Comparison of ENCODE assay signal across 16 cellular contexts in the genomic region with DNA sequence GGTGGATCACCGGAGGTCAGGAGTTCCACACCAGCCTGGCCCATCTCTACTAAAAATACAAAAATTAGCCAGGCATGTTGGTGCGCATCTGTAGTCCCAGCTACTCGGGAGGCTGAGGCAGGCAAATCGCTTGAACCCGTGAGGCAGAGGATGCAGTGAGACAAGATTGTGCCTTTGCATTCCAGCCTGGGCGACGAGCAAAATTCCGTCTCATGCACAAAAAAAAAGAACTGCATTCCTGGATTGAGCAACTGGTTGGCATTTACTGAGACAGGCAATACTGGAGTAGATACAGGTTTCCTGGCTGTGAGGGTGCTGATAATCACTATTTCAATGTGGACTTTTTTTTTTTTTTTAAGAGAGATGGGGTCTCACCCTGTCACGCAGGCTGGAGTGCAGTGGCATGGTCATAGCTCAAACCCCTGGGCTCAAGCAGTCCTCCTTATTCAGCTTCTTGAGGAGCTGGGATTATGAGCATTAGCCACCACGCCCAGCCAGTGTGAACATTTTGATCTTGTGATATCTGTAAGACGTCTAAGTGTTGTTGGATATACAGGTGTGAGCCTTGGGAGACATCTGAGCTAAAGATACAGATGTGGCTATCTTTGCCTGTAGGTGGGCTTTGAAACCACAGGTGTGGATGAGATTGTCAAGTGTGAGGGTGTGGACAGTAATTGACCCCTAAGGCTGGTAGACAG. TPM values are rescaled to one million over a fixed set of nuclear protein-coding genes. Genes with fewer than 3 reads are reported as not detected.
DNase-seq lines count a peak whose midpoint lies in the region; ATAC-seq and TF ChIP-seq lines count a peak whose summit lies in the region.
"Had no signal": no experiment of that assay in that cellular context is flagged by ENCODE, and none has a peak within 500 bp of the region (broad histone marks: within the 10 kb centered on the region; RNA-seq: fewer than 3 reads in every experiment).

No MANE protein-coding gene starts in this region.

- no peak overlapping the region for H2BK15ac ChIP-seq in IMR-90 (ENCODE audit: low read depth, low read length)

- H3K27ac ChIP-seq in IMR-90 (ENCODE audit: insufficient read depth, low read length) (no peak overlapping the region), dorsolateral prefrontal cortex (peak overlapping the region in 35 of 59 donors; percentile 6 to 99 (median 79)), neutrophil (peak overlapping the region; percentile 75), temporal lobe (ENCODE audit: low read depth, low read length) (peak overlapping the region; percentile 30)
- H3K27ac ChIP-seq: BLaER1 had no signal

- no peak overlapping the region for H3K14ac ChIP-seq in IMR-90 (replicated peaks; ENCODE audit: low read depth, low read length)

- H3K9ac ChIP-seq in IMR-90 (ENCODE audit: low read depth, low read length), result no peak overlapping the region
- H3K9ac ChIP-seq: BLaER1 had no signal

- POLR2A ChIA-PET in IMR-90 (lab: Charles Lee; ENCODE audit: unreplicated experiment), result no interaction called here

- H3K27me3 ChIP-seq in IMR-90 (ENCODE audit: control insufficient read depth, insufficient read depth, low read length) (no peaks in the 10 kb centered on the region), dorsolateral prefrontal cortex (no peaks in the 10 kb centered on the region), neutrophil (no peaks in the 10 kb centered on the region)
- H3K27me3 ChIP-seq: BLaER1 had no signal

- H3K4me3 ChIP-seq in IMR-90 (ENCODE audit: insufficient read depth, low read depth, low read length), result no peak overlapping the region
- no peak overlapping the region for H3K4me3 ChIP-seq in dorsolateral prefrontal cortex
- H3K4me3 ChIP-seq in neutrophil (ENCODE audit: low read depth in 1 of 2, low read length in 1 of 2), result no peak overlapping the region
- H3K4me3 ChIP-seq: BLaER1, GM23338 had no signal

- no peak overlapping the region for H3K4me2 ChIP-seq in IMR-90 (ENCODE audit: low read depth, low read length)
- H3K4me2 ChIP-seq: BLaER1, GM23338 had no signal

- WGBS in IMR-90 (ENCODE audit: extremely low coverage in 2 of 2, insufficient read length in 1 of 2), 2 experiments, result 94% methylated on average over 7 of the region's 11 CpGs; no CpG with 5 or more reads in 1 of the 2 experiments

- no peak overlapping the region; the same call in 1 of the 2 replicates for H2BK120ac ChIP-seq in IMR-90 (ENCODE audit: low read depth, low read length)

- no peak overlapping the region for H2AFZ ChIP-seq in IMR-90 (replicated peaks; ENCODE audit: low read length, poor library complexity)
- H2AFZ ChIP-seq: GM23338 had no signal

- peaks cover 13% of the 10 kb centered on the region for H3K9me1 ChIP-seq in IMR-90 (ENCODE audit: insufficient read depth, low read length)

- peak overlapping the region; percentile 3; the same call in 1 of the 2 replicates for H3K4ac ChIP-seq in IMR-90 (ENCODE audit: low read depth, low read length)

- H3K79me1 ChIP-seq in IMR-90 (ENCODE audit: low read depth in 1 of 2, low read length in 2 of 2), result peaks cover 8 to 17% of the 10 kb centered on the region in 2 experiments

- no peak for TF ChIP-seq POLR2A in IMR-90 (IDR thresholded peaks at IDR 0.05; ENCODE audit: low read depth, low read length)

- H2AK9ac ChIP-seq in IMR-90 (replicated peaks; ENCODE audit: low read depth, low read length, poor library complexity), result no peak overlapping the region

- H2AK5ac ChIP-seq in IMR-90 (ENCODE audit: low read depth, low read length), result peak overlapping the region; percentile 9; the same call in 1 of the 2 replicates

- TF ChIP-seq CTCF in IMR-90 (conservative IDR thresholded peaks at IDR 0.05; ENCODE audit: low read depth, low read length), result no peak
- no peak for TF ChIP-seq CTCF in dorsolateral prefrontal cortex (IDR thresholded peaks at IDR 0.05 in 54 of 56, conservative IDR thresholded peaks at IDR 0.05 in 2 of 56; ENCODE audit: low read depth in 1 of 56, partially characterized antibody in 56 of 56)
- TF ChIP-seq CTCF in neutrophil (IDR thresholded peaks at IDR 0.05), result no peak

- no TSS peak for BruUV-seq in IMR-90 (replicated peaks; lab: Mats Ljungman, UMichigan)

- CTCF ChIA-PET in IMR-90 (lab: Yijun Ruan, JAX), result no interaction called here

- H4K20me1 ChIP-seq in IMR-90 (ENCODE audit: insufficient read depth, low read length), result no peaks in the 10 kb centered on the region
- H4K20me1 ChIP-seq: BLaER1 had no signal

- no peak overlapping the region for H4K5ac ChIP-seq in IMR-90 (ENCODE audit: low read depth, low read length)

- H2BK20ac ChIP-seq in IMR-90 (ENCODE audit: low read depth, low read length), result no peak overlapping the region

- in situ Hi-C loops in IMR-90 (cut with MboI; ENCODE audit: low sequenced_read_pairs), result no loop called here

- H3K9me3 ChIP-seq in IMR-90 (ENCODE audit: control insufficient read depth, insufficient read depth, low read length) (no peaks in the 10 kb centered on the region), neutrophil (no peaks in the 10 kb centered on the region)
- H3K9me3 ChIP-seq: BLaER1 had no signal

- no peak overlapping the region for H2BK5ac ChIP-seq in IMR-90 (ENCODE audit: low read depth, low read length, poor library complexity, severe bottlenecking)

- no peak overlapping the region for H4K91ac ChIP-seq in IMR-90 (ENCODE audit: insufficient read depth, low read depth, low read length)

- ATAC-seq in IMR-90 (ENCODE audit: low read depth), result no peak
- ATAC-seq: GM23338 had no signal

- TF ChIP-seq RAD21 in IMR-90 (IDR thresholded peaks at IDR 0.05; ENCODE audit: low read length), result no peak

- dilution Hi-C loops in IMR-90 (cut with HindIII; ENCODE audit: low sequenced_read_pairs, unreplicated experiment), result no loop called here

- no peak overlapping the region for H4K8ac ChIP-seq in IMR-90 (ENCODE audit: low read depth in 2 of 2, low read length in 2 of 2)

- H3K4me1 ChIP-seq in IMR-90 (ENCODE audit: control insufficient read depth, insufficient read depth, low read length), result peaks cover 9% of the 10 kb centered on the region
- H3K4me1 ChIP-seq in neutrophil (ENCODE audit: control insufficient read depth in 1 of 2, insufficient read depth in 1 of 2, low read depth in 1 of 2, low read length in 1 of 2), result peaks cover 36 to 43% of the 10 kb centered on the region in 2 experiments

- intact Hi-C loops in IMR-90 (cut with micrococcal nuclease), result no loop called here
- intact Hi-C loops in dorsolateral prefrontal cortex (cut with DNase I), result loop anchor here in 1 of 2 donors (10.0 kb wide), 1 partner anchor 216 kb away; the partner anchor contains the start of gene UBE2G1

- H3K56ac ChIP-seq in IMR-90 (ENCODE audit: extremely low read depth, insufficient read depth, low read length), result no peak overlapping the region

- H3K18ac ChIP-seq in IMR-90 (ENCODE audit: low read depth, low read length), result no peak overlapping the region

- DNase-seq in IMR-90, result no peak
- DNase-seq in dorsolateral prefrontal cortex, result no peak
- no peak for DNase-seq in GM19238 (ENCODE audit: insufficient read length, low spot score)
- no peak for DNase-seq in NCI-H345 treated with DMSO at 0.1 percent for 48 hours (lab: John Stamatoyannopoulos, UW; ENCODE audit: unreplicated experiment)
- no peak for DNase-seq in retina
- DNase-seq: ACHN; AML-193; CD4-positive, alpha-beta memory T cell; DMS153; DMS79; GDM1; HCEC 1CT had no signal

- H3K36me3 ChIP-seq in IMR-90 (ENCODE audit: control insufficient read depth, insufficient read depth, low read length) (peaks cover 5% of the 10 kb centered on the region), neutrophil (no peaks in the 10 kb centered on the region)
- H3K36me3 ChIP-seq: BLaER1 had no signal

- no peak overlapping the region for H3K23ac ChIP-seq in IMR-90 (ENCODE audit: low read depth, low read length)

TF ChIP-seq in IMR-90, 13 proteins besides CTCF, POLR2A, EP300 and RAD21:
- TF ChIP-seq MXI1 (IDR thresholded peaks at IDR 0.05; ENCODE audit: borderline replicate concordance, low read depth, low read length), result no peak

RNA-seq across cellular contexts. Expression of gene CYB5D2, which starts 5.8 kb away (rescaled TPM):
- total RNA-seq in IMR-90 (2012; rRNA removed), result 14.7 and 15.2 TPM in 2 replicates
- polyA plus RNA-seq in IMR-90 (2012; rRNA removed), result 22.2 and 23.6 TPM in 2 replicates
- 32.8 and 33.6 TPM in 2 replicates for polyA plus RNA-seq in IMR-90 (2012; cell fraction: cytosol; rRNA removed)
- polyA plus RNA-seq in IMR-90 (2012; cell fraction: nucleus; rRNA removed; ENCODE audit: low replicate concordance), result 9.0 and 14.1 TPM in 2 replicates
- total RNA-seq in dorsolateral prefrontal cortex, result 10 to 100 TPM; 22.6 to 49.4 (median 36.3) TPM
- total RNA-seq in temporal lobe, result 21.1 TPM

RNA-seq across cellular contexts. Expression of gene ZZEF1, which starts 5.9 kb away (rescaled TPM):
- total RNA-seq in IMR-90 (2012; rRNA removed) (32.2 and 34.4 TPM in 2 replicates), dorsolateral prefrontal cortex (10 to 100 TPM; 44.1 to 90.3 (median 67.7) TPM), temporal lobe (35.4 TPM)
- polyA plus RNA-seq in IMR-90 (2012; rRNA removed), result 11.4 and 13.3 TPM in 2 replicates
- 6.0 and 6.6 TPM in 2 replicates for polyA plus RNA-seq in IMR-90 (2012; cell fraction: cytosol; rRNA removed)
- polyA plus RNA-seq in IMR-90 (2012; cell fraction: nucleus; rRNA removed; ENCODE audit: low replicate concordance), result 28.8 and 34.0 TPM in 2 replicates
